10 cellular contexts compared by ENCODE assay signal in the genomic region with DNA sequence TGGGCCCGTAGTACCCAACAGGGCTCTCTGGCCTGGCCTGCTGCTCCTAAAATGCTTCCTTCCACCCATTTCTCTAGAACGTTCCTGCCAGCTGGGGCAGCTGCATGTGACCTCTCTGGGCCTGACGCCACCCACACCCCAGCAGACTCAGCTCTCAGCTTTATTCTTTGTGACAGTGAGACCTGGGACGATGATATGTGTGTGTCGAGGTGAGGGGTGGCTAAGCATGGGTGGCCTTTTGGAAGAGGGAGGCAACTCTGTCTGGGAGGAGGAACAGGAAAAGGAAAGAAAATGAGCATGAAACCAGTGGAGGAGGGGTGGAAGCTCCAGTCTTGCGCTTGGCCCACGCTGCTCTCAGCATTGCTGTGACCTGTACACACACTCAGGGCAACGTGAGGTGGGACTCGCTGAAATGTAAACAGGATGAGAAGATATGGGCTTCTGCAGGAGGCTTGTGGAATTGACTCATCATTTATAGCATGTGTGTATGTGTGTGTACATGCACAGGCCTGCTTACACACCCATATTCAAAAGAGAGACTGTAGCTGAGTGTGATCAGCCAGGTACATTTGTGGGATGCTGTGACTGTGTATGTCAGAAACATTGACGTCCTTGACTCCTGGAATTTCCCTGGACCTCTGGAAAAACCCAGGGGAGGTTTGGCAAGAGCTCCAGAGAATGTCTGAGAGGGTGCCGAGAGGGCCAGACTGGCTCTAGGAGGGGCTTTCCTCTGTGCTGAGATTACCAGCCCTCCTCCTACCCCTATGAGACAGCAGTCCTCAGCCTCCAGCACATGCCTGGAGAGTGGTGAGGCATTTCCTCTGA.
DNase-seq lines count a peak whose midpoint lies in the region; ATAC-seq, FAIRE-seq and TF ChIP-seq lines count a peak whose summit lies in the region.
"Had no signal": no experiment of that assay in that cellular context is flagged by ENCODE, and none has a peak within 500 bp of the region (broad histone marks: within the 10 kb centered on the region; RNA-seq: fewer than 3 reads in every experiment).

No MANE protein-coding gene starts in this region.

- no peaks in the 10 kb centered on the region for H3K9me3 ChIP-seq in PC-3 (ENCODE audit: low read length)
- H3K9me3 ChIP-seq in suprapubic skin, result no peaks in the 10 kb centered on the region
- H3K9me3 ChIP-seq in T-helper 17 cell (ENCODE audit: control insufficient read depth, low read length, poor library complexity, severe bottlenecking), result no peaks in the 10 kb centered on the region

- peak overlapping the region; percentile 75 for H3K9ac ChIP-seq in PC-3 (ENCODE audit: low read length)

- H4K20me1 ChIP-seq in PC-3 (ENCODE audit: low read length), result no peaks in the 10 kb centered on the region

- H3F3A ChIP-seq in PC-3 (ENCODE audit: low read length, unreplicated experiment), result peaks cover 16% of the 10 kb centered on the region

- H3K4me1 ChIP-seq in PC-3 (ENCODE audit: insufficient read depth, low read length) (peaks cover 64% of the 10 kb centered on the region), suprapubic skin (peaks cover 20% of the 10 kb centered on the region)

- no peaks in the 10 kb centered on the region for H3K27me3 ChIP-seq in PC-3 (ENCODE audit: low read length)
- no peaks in the 10 kb centered on the region for H3K27me3 ChIP-seq in suprapubic skin

- no peaks in the 10 kb centered on the region for H3K9me3 Mint-ChIP-seq in activated naive CD8-positive, alpha-beta T cell treated with anti-CD3 and anti-CD28 coated beads for 36 hours

- peaks cover 2% of the 10 kb centered on the region for H3K4me1 Mint-ChIP-seq in activated naive CD8-positive, alpha-beta T cell treated with anti-CD3 and anti-CD28 coated beads for 36 hours
- H3K4me1 Mint-ChIP-seq in T-helper 17 cell, result no peaks in the 10 kb centered on the region

- H3K4me3 ChIP-seq in PC-3 (ENCODE audit: low read length) (no peak overlapping the region; the same call in 1 of the 2 replicates), suprapubic skin (no peak overlapping the region)

- FAIRE-seq in frontal cortex (lab: Jason Lieb, UNC), result no peak

- 56% methylated on average over 11 of the region's 11 CpGs for whole genome bisulfite sequencing in suprapubic skin

- no peak for TF ChIP-seq EP300 in suprapubic skin (IDR thresholded peaks at IDR 0.05)

- no peaks in the 10 kb centered on the region for H3K27me3 Mint-ChIP-seq in activated naive CD8-positive, alpha-beta T cell treated with anti-CD3 and anti-CD28 coated beads for 36 hours
- H3K27me3 Mint-ChIP-seq in T-helper 17 cell, result no peaks in the 10 kb centered on the region

- H3K27ac ChIP-seq in PC-3 (ENCODE audit: low read length), result peak overlapping the region; percentile 98
- H3K27ac ChIP-seq in suprapubic skin, result peak overlapping the region; percentile 73

- H3K36me3 Mint-ChIP-seq in activated naive CD8-positive, alpha-beta T cell treated with anti-CD3 and anti-CD28 coated beads for 36 hours, result no peaks in the 10 kb centered on the region
- no peaks in the 10 kb centered on the region for H3K36me3 Mint-ChIP-seq in T-helper 17 cell (ENCODE audit: low read depth)

- no peaks in the 10 kb centered on the region for H3K9me2 ChIP-seq in PC-3 (replicated peaks; ENCODE audit: low read length)

- H3K36me3 ChIP-seq in PC-3 (ENCODE audit: low read depth, low read length) (no peaks in the 10 kb centered on the region), suprapubic skin (no peaks in the 10 kb centered on the region)

- TF ChIP-seq CTCF in PC-3 (conservative IDR thresholded peaks at IDR 0.05; ENCODE audit: low read depth, low read length) (no peak), suprapubic skin (IDR thresholded peaks at IDR 0.05) (no peak)

- peak; percentile 91 for DNase-seq in PC-3
- DNase-seq in iPS-NIHi7 (ENCODE audit: extremely low spot score), result peak; percentile 7
- DNase-seq in suprapubic skin (ENCODE audit: low spot score in 2 of 2), result no peak
- no peak for DNase-seq in frontal cortex (ENCODE audit: low spot score in 2 of 2)
- no peak for DNase-seq in activated naive CD8-positive, alpha-beta T cell treated with anti-CD3 and anti-CD28 coated beads for 36 hours
- no peak for DNase-seq in T-helper 17 cell
- DNase-seq: activated CD4-positive, alpha-beta T cell treated with anti-CD3 and anti-CD28 coated beads for 1 hour; effector CD4-positive, alpha-beta T cell; NCI-H1092 treated with DMSO at 0.1 percent for 48 hours had no signal

- H3K4me3 Mint-ChIP-seq in activated naive CD8-positive, alpha-beta T cell treated with anti-CD3 and anti-CD28 coated beads for 36 hours, result no peak overlapping the region
- H3K4me3 Mint-ChIP-seq in T-helper 17 cell, result no peak overlapping the region

- TF ChIP-seq POLR2A in suprapubic skin (IDR thresholded peaks at IDR 0.05), result no peak

- peak; percentile 38 for ATAC-seq in GM21619 (IDR thresholded peaks at IDR 0.05; ENCODE audit: unreplicated experiment)
- peak; percentile 58 for ATAC-seq in PC-3
- ATAC-seq in T-helper 17 cell, result no peak

- no TSS peak for BruUV-seq in PC-3 (replicated peaks; lab: Mats Ljungman, UMichigan)

- POLR2A ChIA-PET in PC-3 (lab: Charles Lee; ENCODE audit: unreplicated experiment), result interaction anchor here (3.7 kb wide), 1 partner anchor 199 kb away, joined by 62 read pairs; a partner anchor contains a TSS

- no peak overlapping the region for H3K27ac Mint-ChIP-seq in activated naive CD8-positive, alpha-beta T cell treated with anti-CD3 and anti-CD28 coated beads for 36 hours
- H3K27ac Mint-ChIP-seq in T-helper 17 cell, result no peak overlapping the region

- intact Hi-C loops in PC-3 (cut with micrococcal nuclease), result loop anchor here (1.0 to 5.0 kb wide), 4 partner anchors 33 to 199 kb away; no protein-coding TSS in a partner anchor

- peak overlapping the region; percentile 54 for H3K4me2 ChIP-seq in PC-3 (ENCODE audit: low read length)

- peak overlapping the region; percentile 54; the same call in 1 of the 2 replicates for H2AFZ ChIP-seq in PC-3 (ENCODE audit: low read length)

- H3K79me2 ChIP-seq in PC-3 (ENCODE audit: low read length), result no peaks in the 10 kb centered on the region

- CTCF ChIA-PET in PC-3 (lab: Charles Lee), result interaction anchor here (1.2 kb wide), 1 partner anchor 200 kb away, joined by 6 read pairs; no protein-coding TSS in a partner anchor

Comparison
In these comparisons a context has a peak if more than half of its experiments do, and no peak if none do; other contexts are left out.
1. DNase-seq: peak in PC-3 (single experiment) and iPS-NIHi7 (single experiment); none in suprapubic skin (0 of 2), frontal cortex (0 of 2), activated naive CD8-positive, alpha-beta T cell treated with anti-CD3 and anti-CD28 coated beads for 36 hours (single experiment) and T-helper 17 cell (0 of 3).